9 cellular contexts compared by ENCODE assay signal in genomic region chr3:27591811-27592210, GRCh38.
DNase-seq lines count a peak whose midpoint lies in the region; ATAC-seq and TF ChIP-seq lines count a peak whose summit lies in the region.
"Had no signal": no experiment of that assay in that cellular context is flagged by ENCODE, and none has a peak within 500 bp of the region (broad histone marks: within the 10 kb centered on the region; RNA-seq: fewer than 3 reads in every experiment).

No MANE protein-coding gene starts in this region.

- no peak overlapping the region for H3K27ac ChIP-seq in IMR-90 (ENCODE audit: insufficient read depth, low read length)
- H3K27ac ChIP-seq in effector memory CD4-positive, alpha-beta T cell (ENCODE audit: insufficient read depth, low read length, poor library complexity, severe bottlenecking), result peak overlapping the region; percentile 21

- peak overlapping the region; percentile 24 for H3K4me3 Mint-ChIP-seq in stimulated activated naive CD8-positive, alpha-beta T cell treated with anti-CD3 and anti-CD28 coated beads, Interleukin-15, Interleukin-2, amounts not matched to agents 100 ng/mL and 50 ng/mL, for 24 hours
- H3K4me3 Mint-ChIP-seq: activated T-cell treated with anti-CD3 and anti-CD28 coated beads, Interleukin-2, amount 50 U/mL, for 4 hours had no signal

- peak overlapping the region; percentile 15 to 65; a peak in 2 of 4 replicates for H4K8ac ChIP-seq in IMR-90 (ENCODE audit: low read depth in 2 of 2, low read length in 2 of 2)

- peak overlapping the region; percentile 80 for H3K27ac Mint-ChIP-seq in stimulated activated naive CD8-positive, alpha-beta T cell treated with anti-CD3 and anti-CD28 coated beads, Interleukin-15, Interleukin-2, amounts not matched to agents 100 ng/mL and 50 ng/mL, for 24 hours

- WGBS in IMR-90 (ENCODE audit: extremely low coverage in 2 of 2, insufficient read length in 1 of 2), 2 experiments, result no CpG with 5 or more reads among the region's 4 CpGs

- H3K27me3 Mint-ChIP-seq in stimulated activated naive CD8-positive, alpha-beta T cell treated with anti-CD3 and anti-CD28 coated beads, Interleukin-15, Interleukin-2, amounts not matched to agents 100 ng/mL and 50 ng/mL, for 24 hours, result no peaks in the 10 kb centered on the region

- peak; percentile 29 for DNase-seq in NCI-H146 (lab: John Stamatoyannopoulos, UW)
- DNase-seq in NCI-H146 treated with DMSO at 0.1 percent for 48 hours (lab: John Stamatoyannopoulos, UW; ENCODE audit: unreplicated experiment), result no peak
- no peak for DNase-seq in IMR-90
- peak in 1 of 3 donors; percentile 5 for DNase-seq in effector memory CD4-positive, alpha-beta T cell
- no peak for DNase-seq in A172 (ENCODE audit: low spot score)
- DNase-seq in 8988T, result no peak
- DNase-seq in cerebellum (ENCODE audit: low spot score), result no peak
- DNase-seq: activated T-cell treated with anti-CD3 and anti-CD28 coated beads, Interleukin-2, amount 50 U/mL, for 4 hours had no signal

- in situ Hi-C loops in IMR-90 (cut with MboI; ENCODE audit: low sequenced_read_pairs), result no loop called here

- intact Hi-C loops in IMR-90 (cut with micrococcal nuclease), result no loop called here

- H3K4me1 Mint-ChIP-seq in stimulated activated naive CD8-positive, alpha-beta T cell treated with anti-CD3 and anti-CD28 coated beads, Interleukin-15, Interleukin-2, amounts not matched to agents 100 ng/mL and 50 ng/mL, for 24 hours (ENCODE audit: low read depth), result peaks cover 42% of the 10 kb centered on the region

- H2AK9ac ChIP-seq in IMR-90 (replicated peaks; ENCODE audit: low read depth, low read length, poor library complexity), result no peak overlapping the region

- POLR2A ChIA-PET in IMR-90 (lab: Charles Lee; ENCODE audit: unreplicated experiment), result no interaction called here

- no peak overlapping the region for H3K9ac ChIP-seq in IMR-90 (ENCODE audit: low read depth, low read length)

- no peaks in the 10 kb centered on the region for H3K36me3 ChIP-seq in IMR-90 (ENCODE audit: control insufficient read depth, insufficient read depth, low read length)
- H3K36me3 ChIP-seq in effector memory CD4-positive, alpha-beta T cell (ENCODE audit: control insufficient read depth, insufficient read depth, low read length), result no peaks in the 10 kb centered on the region

- no peak for TF ChIP-seq RAD21 in IMR-90 (IDR thresholded peaks at IDR 0.05; ENCODE audit: low read length)

- peak overlapping the region; percentile 60; the same call in 1 of the 2 replicates for H3K14ac ChIP-seq in IMR-90 (replicated peaks; ENCODE audit: low read depth, low read length)

- H3K23ac ChIP-seq in IMR-90 (ENCODE audit: low read depth, low read length), result peak overlapping the region; percentile 3; the same call in 1 of the 2 replicates

- H2BK20ac ChIP-seq in IMR-90 (ENCODE audit: low read depth, low read length), result peak overlapping the region; percentile 80; the same call in 1 of the 2 replicates

- ATAC-seq in IMR-90 (ENCODE audit: low read depth), result no peak

- H3K9me3 Mint-ChIP-seq in stimulated activated naive CD8-positive, alpha-beta T cell treated with anti-CD3 and anti-CD28 coated beads, Interleukin-15, Interleukin-2, amounts not matched to agents 100 ng/mL and 50 ng/mL, for 24 hours, result no peaks in the 10 kb centered on the region
- H3K9me3 Mint-ChIP-seq: activated T-cell treated with anti-CD3 and anti-CD28 coated beads, Interleukin-2, amount 50 U/mL, for 4 hours had no signal

- TF ChIP-seq POLR2A in IMR-90 (IDR thresholded peaks at IDR 0.05; ENCODE audit: low read depth, low read length), result no peak

- no peaks in the 10 kb centered on the region for H3K9me3 ChIP-seq in IMR-90 (ENCODE audit: control insufficient read depth, insufficient read depth, low read length)
- no peaks in the 10 kb centered on the region for H3K9me3 ChIP-seq in effector memory CD4-positive, alpha-beta T cell (ENCODE audit: control insufficient read depth, low read length)

- CTCF ChIA-PET in IMR-90 (lab: Yijun Ruan, JAX), result no interaction called here

- peaks cover 3% of the 10 kb centered on the region for H3K9me1 ChIP-seq in IMR-90 (ENCODE audit: insufficient read depth, low read length)

- H4K5ac ChIP-seq in IMR-90 (ENCODE audit: low read depth, low read length), result peak overlapping the region; percentile 75; the same call in 1 of the 2 replicates

- no peaks in the 10 kb centered on the region for H3K36me3 Mint-ChIP-seq in stimulated activated naive CD8-positive, alpha-beta T cell treated with anti-CD3 and anti-CD28 coated beads, Interleukin-15, Interleukin-2, amounts not matched to agents 100 ng/mL and 50 ng/mL, for 24 hours (ENCODE audit: low read depth)

- no peak for TF ChIP-seq CTCF in IMR-90 (conservative IDR thresholded peaks at IDR 0.05; ENCODE audit: low read depth, low read length)

- no peak overlapping the region for H2AK5ac ChIP-seq in IMR-90 (ENCODE audit: low read depth, low read length)

- H2BK120ac ChIP-seq in IMR-90 (ENCODE audit: low read depth, low read length), result peak overlapping the region; percentile 76; the same call in 1 of the 2 replicates

- peak overlapping the region; percentile 10; the same call in 1 of the 3 replicates for H2BK15ac ChIP-seq in IMR-90 (ENCODE audit: low read depth, low read length)

- dilution Hi-C loops in IMR-90 (cut with HindIII; ENCODE audit: low sequenced_read_pairs, unreplicated experiment), result no loop called here

- H2BK5ac ChIP-seq in IMR-90 (ENCODE audit: low read depth, low read length, poor library complexity, severe bottlenecking), result peak overlapping the region; percentile 68

- no peaks in the 10 kb centered on the region for H4K20me1 ChIP-seq in IMR-90 (ENCODE audit: insufficient read depth, low read length)

- H3K56ac ChIP-seq in IMR-90 (ENCODE audit: extremely low read depth, insufficient read depth, low read length), result no peak overlapping the region

- no peak overlapping the region; the same call in 1 of the 2 replicates for H3K4ac ChIP-seq in IMR-90 (ENCODE audit: low read depth, low read length)

- H3K4me3 ChIP-seq in IMR-90 (ENCODE audit: insufficient read depth, low read depth, low read length), result no peak overlapping the region
- no peak overlapping the region for H3K4me3 ChIP-seq in effector memory CD4-positive, alpha-beta T cell (ENCODE audit: insufficient read depth, low read depth, low read length, poor library complexity, severe bottlenecking)

- H3K4me2 ChIP-seq in IMR-90 (ENCODE audit: low read depth, low read length), result no peak overlapping the region; the same call in 1 of the 2 replicates

- H3K27me3 ChIP-seq in IMR-90 (ENCODE audit: control insufficient read depth, insufficient read depth, low read length), result no peaks in the 10 kb centered on the region
- no peaks in the 10 kb centered on the region for H3K27me3 ChIP-seq in effector memory CD4-positive, alpha-beta T cell (replicated peaks; ENCODE audit: control insufficient read depth, insufficient read depth, low read length, poor library complexity, severe bottlenecking)

- BruUV-seq in IMR-90 (replicated peaks; lab: Mats Ljungman, UMichigan), result no TSS peak

- peak overlapping the region; percentile 44; the same call in 1 of the 2 replicates for H3K18ac ChIP-seq in IMR-90 (ENCODE audit: low read depth, low read length)

- H3K79me1 ChIP-seq in IMR-90 (ENCODE audit: low read depth in 1 of 2, low read length in 2 of 2), result no peaks in the 10 kb centered on the region

- H3K4me1 ChIP-seq in IMR-90 (ENCODE audit: control insufficient read depth, insufficient read depth, low read length), result peaks cover 11% of the 10 kb centered on the region
- peaks cover 22% of the 10 kb centered on the region for H3K4me1 ChIP-seq in effector memory CD4-positive, alpha-beta T cell (ENCODE audit: control insufficient read depth, insufficient read depth, low read length, poor library complexity, severe bottlenecking)

- no peak overlapping the region for H4K91ac ChIP-seq in IMR-90 (ENCODE audit: insufficient read depth, low read depth, low read length)

- no peak overlapping the region for H2AFZ ChIP-seq in IMR-90 (replicated peaks; ENCODE audit: low read length, poor library complexity)

TF ChIP-seq in IMR-90, 13 proteins besides CTCF, POLR2A, EP300 and RAD21:
- no peak for TF ChIP-seq SMC3 (IDR thresholded peaks at IDR 0.05; ENCODE audit: low read depth, low read length)
- no peak for TF ChIP-seq BHLHE40 (IDR thresholded peaks at IDR 0.05; ENCODE audit: low read depth, low read length)
- TF ChIP-seq RCOR1 (IDR thresholded peaks at IDR 0.05; ENCODE audit: insufficient replicate concordance, low read length), result no peak
- TF ChIP-seq CHD1 (IDR thresholded peaks at IDR 0.05; ENCODE audit: low read depth, low read length), result no peak
